24 cellular contexts compared by ENCODE assay signal in genomic region chr1:21594495-21594894, GRCh38.
A peak's percentile ranks its signal among the peaks of the same experiment; 100 is the strongest.
DNase-seq lines count a peak whose midpoint lies in the region; ATAC-seq, FAIRE-seq and TF ChIP-seq lines count a peak whose summit lies in the region.
"Had no signal": no experiment of that assay in that cellular context is flagged by ENCODE, and none has a peak within 500 bp of the region (broad histone marks: within the 10 kb centered on the region; RNA-seq: fewer than 3 reads in every experiment).

No MANE protein-coding gene starts in this region.

- H3F3A ChIP-seq in PC-3 (ENCODE audit: low read length, unreplicated experiment), result no peaks in the 10 kb centered on the region

- no peaks in the 10 kb centered on the region for H3K4me1 ChIP-seq in PC-3 (ENCODE audit: insufficient read depth, low read length)
- H3K4me1 ChIP-seq in K562 (replicated peaks in 1 of 2; ENCODE audit: control insufficient read depth in 2 of 2, insufficient read depth in 2 of 2, low read length in 2 of 2), result peaks cover 6 to 60% of the 10 kb centered on the region in 2 experiments; a peak in 3 of 5 replicates

- H3K4me3 ChIP-seq in PC-3 (ENCODE audit: low read length) (no peak overlapping the region), K562 (no peak overlapping the region)
- H3K4me3 ChIP-seq: cardiac muscle cell, gastroesophageal sphincter, skin epidermis, thoracic aorta had no signal

- H3K9ac ChIP-seq in PC-3 (ENCODE audit: low read length), result no peak overlapping the region
- H3K9ac ChIP-seq in K562 (ENCODE audit: insufficient read depth in 1 of 2, low read depth in 2 of 2, low read length in 2 of 2), result peak overlapping the region in 1 of 2 experiments; percentile 2; a peak in 1 of 4 replicates

- H4K20me1 ChIP-seq in PC-3 (ENCODE audit: low read length) (no peaks in the 10 kb centered on the region), K562 (replicated peaks; ENCODE audit: control insufficient read depth, insufficient read depth, low read length) (peaks cover 10% of the 10 kb centered on the region)

- DNase-seq in ELF-1 (ENCODE audit: low read depth, low spot score), result peak; percentile 24
- peak; percentile 31 for DNase-seq in PC-3
- peak in 2 of 4 experiments; percentile 47 to 48 for DNase-seq in K562 (ENCODE audit: extremely low read depth in 1 of 4, low spot score in 3 of 4)
- DNase-seq in myocyte (ENCODE audit: low read depth), result peak; percentile 31
- DNase-seq in kidney tubule cell (ENCODE audit: low spot score), result no peak
- no peak for DNase-seq in LoVo (ENCODE audit: low spot score)
- DNase-seq in frontal cortex (ENCODE audit: low spot score in 2 of 2), result no peak
- DNase-seq: activated CD4-positive, alpha-beta T cell treated with anti-CD3 and anti-CD28 coated beads, Interleukin-2, amount 50 U/mL, for 4 hours; CD4-positive, alpha-beta T cell; dermis blood vessel endothelial cell; DMS153; left colon; natural killer cell; NCI-H1436; NCI-H526; SHP77; stimulated activated CD4-positive, alpha-beta T cell treated with anti-CD3 and anti-CD28 coated beads, Interleukin-2, amount 100 ng/mL, for 24 hours; stimulated activated naive CD4-positive, alpha-beta T cell; T-helper 17 cell had no signal

- TF ChIP-seq POLR2A in K562 (conservative IDR thresholded peaks at IDR 0.05), result no peak

- H3K27ac ChIP-seq in PC-3 (ENCODE audit: low read length) (no peak overlapping the region), K562 (ENCODE audit: extremely low read depth, low read depth, low read length) (no peak overlapping the region)
- H3K27ac ChIP-seq: cardiac muscle cell, epithelial cell of prostate, gastroesophageal sphincter, skin epidermis, thoracic aorta had no signal

- CTCF ChIA-PET in PC-3 (lab: Charles Lee) (no interaction called here), K562 (lab: Yijun Ruan, JAX; ENCODE audit: low intra/inter-chr PET ratio) (interaction anchor here (1.5 kb wide), 1 partner anchor 224 kb away, joined by 10 read pairs; no protein-coding TSS in a partner anchor)

- no TSS peak for BruUV-seq in PC-3 (replicated peaks; lab: Mats Ljungman, UMichigan)
- no TSS peak for BruUV-seq in K562 (replicated peaks; lab: Mats Ljungman, UMichigan)

- 36% methylated on average over 11 of the region's 12 CpGs for WGBS in K562 (ENCODE audit: insufficient coverage, low coverage, missing lambda C conversion rate)

- TF ChIP-seq CTCF in PC-3 (conservative IDR thresholded peaks at IDR 0.05; ENCODE audit: low read depth, low read length), result no peak
- TF ChIP-seq CTCF in K562 (IDR thresholded peaks at IDR 0.05 in 2 of 3, conservative IDR thresholded peaks at IDR 0.05 in 1 of 3; ENCODE audit: insufficient read depth in 2 of 3, low read depth in 1 of 3, low read length in 3 of 3), result no peak

- H3K4me2 ChIP-seq in PC-3 (ENCODE audit: low read length), result no peak overlapping the region
- no peak overlapping the region for H3K4me2 ChIP-seq in K562 (ENCODE audit: insufficient read depth, low read length)

- H3K9me3 ChIP-seq in PC-3 (ENCODE audit: low read length) (no peaks in the 10 kb centered on the region), K562 (replicated peaks; ENCODE audit: control insufficient read depth, insufficient read depth, low read depth, low read length) (no peaks in the 10 kb centered on the region)
- H3K9me3 ChIP-seq: gastroesophageal sphincter, thoracic aorta had no signal

- ATAC-seq in PC-3 (peak; percentile 44), K562 (peak; percentile 14)
- ATAC-seq: gastroesophageal sphincter, left colon, natural killer cell, T-helper 17 cell had no signal

- H3K9me1 ChIP-seq in K562 (ENCODE audit: control insufficient read depth, insufficient read depth, low read length), result no peaks in the 10 kb centered on the region

- no peaks in the 10 kb centered on the region for H3K9me2 ChIP-seq in PC-3 (replicated peaks; ENCODE audit: low read length)

- POLR2A ChIA-PET in PC-3 (lab: Charles Lee; ENCODE audit: unreplicated experiment), result no interaction called here
- POLR2A ChIA-PET in K562 (lab: Yijun Ruan, JAX), result interaction anchor here (0.6 to 0.7 kb wide), 2 partner anchors 13 to 1265 kb away, joined by 3 to 4 read pairs; no protein-coding TSS in a partner anchor

- H3K27me3 ChIP-seq in PC-3 (ENCODE audit: low read length), result no peaks in the 10 kb centered on the region
- H3K27me3 ChIP-seq in K562 (ENCODE audit: control insufficient read depth in 2 of 2, insufficient read depth in 2 of 2, low read length in 2 of 2), result 0 out of 5 replicates have a peak, but pooled peaks cover 0 to 7% of the 10 kb centered on the region in 2 experiments
- H3K27me3 ChIP-seq: cardiac muscle cell had no signal

- intact Hi-C loops in PC-3 (cut with micrococcal nuclease) (loop anchor here (10.0 kb wide), 1 partner anchor 60 kb away; no protein-coding TSS in a partner anchor), K562 (cut with micrococcal nuclease) (loop anchor here (2.0 to 10.0 kb wide), 2 partner anchors 64 to 80 kb away; no protein-coding TSS in a partner anchor)

- in situ Hi-C loops in K562 (cut with MboI), result no loop called here

- no peak for TF ChIP-seq EP300 in K562 (IDR thresholded peaks at IDR 0.05; ENCODE audit: low read length)

- no peak for TF ChIP-seq RAD21 in K562 (CRISPR knock-in tag; conservative IDR thresholded peaks at IDR 0.05 in 1 of 2, IDR thresholded peaks at IDR 0.05 in 1 of 2)

- H2AFZ ChIP-seq in PC-3 (ENCODE audit: low read length) (no peak overlapping the region), K562 (ENCODE audit: low read depth, low read length) (no peak overlapping the region)

- FAIRE-seq in K562 (lab: Jason Lieb, UNC) (no peak), frontal cortex (lab: Jason Lieb, UNC) (no peak)

- no peaks in the 10 kb centered on the region for H3K36me3 ChIP-seq in PC-3 (ENCODE audit: low read depth, low read length)
- peaks cover 20% of the 10 kb centered on the region for H3K36me3 ChIP-seq in K562 (ENCODE audit: control insufficient read depth, insufficient read depth, low read length)
- H3K36me3 ChIP-seq: cardiac muscle cell, gastroesophageal sphincter, thoracic aorta had no signal

- no peaks in the 10 kb centered on the region for H3K79me2 ChIP-seq in PC-3 (ENCODE audit: low read length)
- no peaks in the 10 kb centered on the region for H3K79me2 ChIP-seq in K562 (ENCODE audit: control insufficient read depth, insufficient read depth, low read length)

TF ChIP-seq in K562, 482 proteins besides CTCF, POLR2A, EP300 and RAD21 (continues in another document):
- TF ChIP-seq ZNF263 (CRISPR knock-in tag; IDR thresholded peaks at IDR 0.05; ENCODE audit: borderline replicate concordance) (peak; percentile 13; the same call in 1 of the 2 replicates), MIER1 (IDR thresholded peaks at IDR 0.05; ENCODE audit: low read depth) (peak; percentile 33; the same call in 1 of the 2 replicates), ZNF280B (CRISPR knock-in tag; IDR thresholded peaks at IDR 0.05) (no peak), ATF3 (IDR thresholded peaks at IDR 0.05) (peak; percentile 54; the same call in 1 of the 2 replicates), ATF3 (CRISPR knock-in tag; conservative IDR thresholded peaks at IDR 0.05) (no peak), FOSL1 (tag; conservative IDR thresholded peaks at IDR 0.05) (0 out of 2 replicates have a peak, but pooled peaks have one; percentile 31)

Comparison
In these comparisons a context has a peak if more than half of its experiments do, and no peak if none do; other contexts are left out.
1. DNase-seq: peak in ELF-1 (single experiment), PC-3 (single experiment) and myocyte (single experiment); none in kidney tubule cell (single experiment), LoVo (single experiment) and frontal cortex (0 of 2).